24 cellular contexts compared by ENCODE assay signal in genomic region chr16:89312598-89313299, GRCh38.
DNase-seq lines count a peak whose midpoint lies in the region; ATAC-seq and TF ChIP-seq lines count a peak whose summit lies in the region.
"Had no signal": no experiment of that assay in that cellular context is flagged by ENCODE, and none has a peak within 500 bp of the region (broad histone marks: within the 10 kb centered on the region; RNA-seq: fewer than 3 reads in every experiment).

No MANE protein-coding gene starts in this region.

- peaks cover 46% of the 10 kb centered on the region for H3K4me1 ChIP-seq in Panc1 (ENCODE audit: control insufficient read depth, insufficient read depth, low read length)
- H3K4me1 ChIP-seq: neural progenitor cell had no signal

- no TSS peak for BruUV-seq in Panc1 (replicated peaks; lab: Mats Ljungman, UMichigan)

- no peak overlapping the region for H3K4me3 ChIP-seq in Panc1 (ENCODE audit: low read depth in 2 of 2, low read length in 2 of 2)
- H3K4me3 ChIP-seq: neural progenitor cell, spleen, vagina had no signal

- TF ChIP-seq CTCF in Panc1 (IDR thresholded peaks at IDR 0.05) (no peak), nephron progenitor cell (IDR thresholded peaks at IDR 0.05) (no peak)

- H3K4me3 Mint-ChIP-seq in activated T-cell treated with anti-CD3 and anti-CD28 coated beads, Interleukin-2, amount 50 U/mL, for 24 hours = no peak overlapping the region
- H3K4me3 Mint-ChIP-seq in nephron progenitor cell = no peak overlapping the region
- H3K4me3 Mint-ChIP-seq: CD14-positive monocyte, H9, mesothelial cell of epicardium, neural progenitor cell had no signal

- H3K4me1 Mint-ChIP-seq in activated T-cell treated with anti-CD3 and anti-CD28 coated beads, Interleukin-2, amount 50 U/mL, for 24 hours (ENCODE audit: low read depth) = peaks cover 92% of the 10 kb centered on the region
- peaks cover 46% of the 10 kb centered on the region for H3K4me1 Mint-ChIP-seq in nephron progenitor cell
- H3K4me1 Mint-ChIP-seq: mesothelial cell of epicardium had no signal

- peak overlapping the region; percentile 97 for H3K27ac Mint-ChIP-seq in activated T-cell treated with anti-CD3 and anti-CD28 coated beads, Interleukin-2, amount 50 U/mL, for 24 hours
- peak overlapping the region; percentile 82 for H3K27ac Mint-ChIP-seq in nephron progenitor cell
- H3K27ac Mint-ChIP-seq: mesothelial cell of epicardium, neural progenitor cell had no signal

- no peak for DNase-seq in activated T-cell treated with anti-CD3 and anti-CD28 coated beads, Interleukin-2, amount 50 U/mL, for 24 hours
- no peak for DNase-seq in activated T-cell treated with anti-CD3 and anti-CD28 coated beads, Interleukin-2, amount 50 U/mL, for 1 hour
- DNase-seq in Panc1 (ENCODE audit: low read depth, low spot score) = no peak
- DNase-seq in nephron progenitor cell = no peak
- DNase-seq: ACHN; activated CD4-positive, CD25-positive, alpha-beta regulatory T cell; activated CD8-positive, alpha-beta memory T cell treated with anti-CD3 and anti-CD28 coated beads, Interleukin-2, amount 50 U/mL, for 4 hours; activated gamma-delta T cell; DMS153; foreskin keratinocyte; GDM1; H9; NCI-H1417 treated with DMSO at 0.1 percent for 48 hours; SIG-M5; spleen; T-helper 9 cell had no signal

- no peaks in the 10 kb centered on the region for H3K27me3 Mint-ChIP-seq in activated T-cell treated with anti-CD3 and anti-CD28 coated beads, Interleukin-2, amount 50 U/mL, for 24 hours
- peaks cover 6% of the 10 kb centered on the region for H3K27me3 Mint-ChIP-seq in nephron progenitor cell (ENCODE audit: low read depth, poor library complexity)

- no peaks in the 10 kb centered on the region for H3K9me3 ChIP-seq in Panc1 (ENCODE audit: control insufficient read depth, insufficient read depth, low read depth, low read length)
- H3K9me3 ChIP-seq: spleen, vagina had no signal

- H3K27ac ChIP-seq in Panc1 (ENCODE audit: low read length) = peak overlapping the region; percentile 12; the same call in 1 of the 2 replicates
- peak overlapping the region; percentile 65 for H3K27ac ChIP-seq in cingulate gyrus (ENCODE audit: low read depth, low read length)
- H3K27ac ChIP-seq: foreskin keratinocyte, neural progenitor cell, vagina had no signal

- H3K27me3 ChIP-seq in Panc1 (ENCODE audit: control insufficient read depth, insufficient read depth, low read length) = no peaks in the 10 kb centered on the region
- H3K27me3 ChIP-seq: foreskin keratinocyte, neural progenitor cell, spleen, vagina had no signal

- ATAC-seq in Panc1 (no peak), HG03108 (IDR thresholded peaks at IDR 0.05; ENCODE audit: unreplicated experiment) (no peak), HG02938 (IDR thresholded peaks at IDR 0.05; ENCODE audit: unreplicated experiment) (no peak), HG03378 (IDR thresholded peaks at IDR 0.05; ENCODE audit: unreplicated experiment) (no peak)
- ATAC-seq: foreskin keratinocyte had no signal

- peaks cover 89% of the 10 kb centered on the region for H3K36me3 Mint-ChIP-seq in activated T-cell treated with anti-CD3 and anti-CD28 coated beads, Interleukin-2, amount 50 U/mL, for 24 hours (ENCODE audit: low read depth)
- H3K36me3 Mint-ChIP-seq in nephron progenitor cell (ENCODE audit: low read depth) = peaks cover 47% of the 10 kb centered on the region

- POLR2A ChIA-PET in Panc1 (lab: Charles Lee) = no interaction called here

- in situ Hi-C loops in Panc1 (cut with HindIII; ENCODE audit: low pct_unique_long_range_greater_than_20kb, low sequenced_read_pairs) = no loop called here

- no peaks in the 10 kb centered on the region for H3K9me3 Mint-ChIP-seq in activated T-cell treated with anti-CD3 and anti-CD28 coated beads, Interleukin-2, amount 50 U/mL, for 24 hours
- no peaks in the 10 kb centered on the region for H3K9me3 Mint-ChIP-seq in nephron progenitor cell
- H3K9me3 Mint-ChIP-seq: CD14-positive monocyte, H9, mesothelial cell of epicardium, neural progenitor cell had no signal

- H3K36me3 ChIP-seq in Panc1 (ENCODE audit: control insufficient read depth, insufficient read depth, low read length) = peaks cover 4% of the 10 kb centered on the region; the same call in 1 of the 2 replicates
- H3K36me3 ChIP-seq: neural progenitor cell had no signal

- CTCF ChIA-PET in Panc1 (lab: Charles Lee) = no interaction called here

- intact Hi-C loops in Panc1 (cut with micrococcal nuclease; ENCODE audit: unreplicated experiment) = no loop called here
